In genomic region chr17:64712557-64713351, GRCh38 we compare ENCODE assay signal across 8 cellular contexts. TPM values are rescaled to one million over a fixed set of nuclear protein-coding genes. Genes with fewer than 3 reads are reported as not detected.
DNase-seq lines count a peak whose midpoint lies in the region; ATAC-seq and TF ChIP-seq lines count a peak whose summit lies in the region.
"Not testable (repeated sequence)": the region's sequence is repeated elsewhere in the genome, so short reads cannot be mapped to it uniquely, and the experiment has no call there.

No MANE protein-coding gene starts in this region.

- intact Hi-C loops in mucosa of descending colon (cut with DNase I, micrococcal nuclease) = not testable (repeated sequence)

- in situ Hi-C loops in GM23248 (cut with MboI) = not testable (repeated sequence)

- peaks cover 13 to 23% (median 14%) of the 10 kb centered on the region in 3 donors for H3K4me1 Mint-ChIP-seq in IgD-negative memory B cell
- peaks cover 50% of the 10 kb centered on the region for H3K4me1 Mint-ChIP-seq in stimulated activated naive CD8-positive, alpha-beta T cell treated with anti-CD3 and anti-CD28 coated beads, Interleukin-15, amount 100 ng/mL, for 72 hours

- not testable (repeated sequence) for H3F3A ChIP-seq in GM23248 (ENCODE audit: insufficient read depth)

- H3K27ac ChIP-seq in GM23248 = not testable (repeated sequence)

- not testable (repeated sequence) for H3K9ac ChIP-seq in GM23248

- TF ChIP-seq CTCF in mucosa of descending colon (IDR thresholded peaks at IDR 0.05) = not testable (repeated sequence)

- peak overlapping the region in 3 of 4 donors; percentile 16 to 90 (median 89) for H3K4me3 Mint-ChIP-seq in IgD-negative memory B cell
- peak overlapping the region; percentile 74 to 92 for H3K4me3 Mint-ChIP-seq in stimulated activated naive CD8-positive, alpha-beta T cell treated with anti-CD3 and anti-CD28 coated beads, Interleukin-15, amount 100 ng/mL, for 72 hours

- not testable (repeated sequence) for H3K79me2 ChIP-seq in GM23248 (ENCODE audit: insufficient read depth)

- peak; percentile 37 for ATAC-seq in mucosa of descending colon
- peak; percentile 76 for ATAC-seq in stimulated activated naive CD8-positive, alpha-beta T cell treated with anti-CD3 and anti-CD28 coated beads, Interleukin-15, amount 100 ng/mL, for 72 hours

- not testable (repeated sequence) for H3K4me2 ChIP-seq in GM23248 (ENCODE audit: unreplicated experiment)

- H3K27ac Mint-ChIP-seq in IgD-negative memory B cell = peak overlapping the region in 2 of 3 donors; percentile 62 to 94
- H3K27ac Mint-ChIP-seq in stimulated activated naive CD8-positive, alpha-beta T cell treated with anti-CD3 and anti-CD28 coated beads, Interleukin-15, amount 100 ng/mL, for 72 hours = peak overlapping the region; percentile 93 to 97

- DNase-seq in GF-D8 (lab: John Stamatoyannopoulos, UW) (peak; percentile 50), GM23248 (peak; percentile 18), SW480 (ENCODE audit: low spot score) (peak; percentile 79), mucosa of descending colon (peak in 1 of 3 donors; percentile 14)
- DNase-seq in activated T-cell treated with anti-CD3 and anti-CD28 coated beads, Interleukin-2, amount 50 U/mL, for 48 hours = peak; percentile 60 to 65
- peak; percentile 14 for DNase-seq in effector CD4-positive, alpha-beta T cell
- DNase-seq in stimulated activated naive CD8-positive, alpha-beta T cell treated with anti-CD3 and anti-CD28 coated beads, Interleukin-15, amount 100 ng/mL, for 72 hours = peak; percentile 24 to 52

- not testable (repeated sequence) for H3K9me3 Mint-ChIP-seq in IgD-negative memory B cell; stimulated activated naive CD8-positive, alpha-beta T cell treated with anti-CD3 and anti-CD28 coated beads, Interleukin-15, amount 100 ng/mL, for 72 hours

- peak overlapping the region; percentile 62 for H2AFZ ChIP-seq in GM23248

- not testable (repeated sequence) for H3K27me3 ChIP-seq in GM23248 (replicated peaks; ENCODE audit: insufficient read depth)

- not testable (repeated sequence) for H3K9me3 ChIP-seq in GM23248 (ENCODE audit: low read depth); mucosa of descending colon

- H3K4me1 ChIP-seq in GM23248 (ENCODE audit: insufficient read depth) (peaks cover 17% of the 10 kb centered on the region), mucosa of descending colon (ENCODE audit: low read depth) (peaks cover 25% of the 10 kb centered on the region)

- not testable (repeated sequence) for H3K36me3 ChIP-seq in GM23248 (ENCODE audit: low read depth); mucosa of descending colon (ENCODE audit: low read depth)

- not testable (repeated sequence) for H3K36me3 Mint-ChIP-seq in IgD-negative memory B cell

- H3K4me3 ChIP-seq in GM23248, mucosa of descending colon: not testable (repeated sequence)

- not testable (repeated sequence) for H3K27me3 Mint-ChIP-seq in IgD-negative memory B cell; stimulated activated naive CD8-positive, alpha-beta T cell treated with anti-CD3 and anti-CD28 coated beads, Interleukin-15, amount 100 ng/mL, for 72 hours

- not testable (repeated sequence) for H4K20me1 ChIP-seq in GM23248 (ENCODE audit: insufficient read depth)

- 70 to 73% methylated on average over 9 to 11 of the region's 11 CpGs for WGBS in GM23248 (ENCODE audit: low coverage in 1 of 2, low lambda C conversion rate in 2 of 2, missing lambda C conversion rate in 2 of 2), 2 experiments

- H3K9me2 ChIP-seq in GM23248 (ENCODE audit: insufficient read depth) = not testable (repeated sequence)

RNA-seq across cellular contexts. Expression of gene SMURF2, which starts 50.6 kb away (rescaled TPM):
- 157 and 159 TPM in 2 replicates for total RNA-seq in GM23248 (2014; rRNA removed; shearing (Covaris generic))
- polyA plus RNA-seq in GM23248 (2016; fragmentation: Nextera tagmentation; extraction: Ambion mirVana) (50.8 and 54.3 TPM in 2 replicates), IgD-negative memory B cell (3.2 TPM)
- total RNA-seq in mucosa of descending colon = 10 to 100 TPM; 14.9 to 25.4 (median 15.2) TPM
